In genomic region chr7:157009778-157010587, GRCh38 we compare ENCODE assay signal across 8 cellular contexts. TPM values are rescaled to one million over a fixed set of nuclear protein-coding genes. Genes with fewer than 3 reads are reported as not detected.
A peak's percentile ranks its signal among the peaks of the same experiment; 100 is the strongest.
DNase-seq lines count a peak whose midpoint lies in the region; ATAC-seq and TF ChIP-seq lines count a peak whose summit lies in the region.

No MANE protein-coding gene starts in this region.

- H3K4me3 Mint-ChIP-seq in neural progenitor cell, result peak overlapping the region; percentile 52

- H4K20me1 ChIP-seq in neural progenitor cell (ENCODE audit: low read depth), result peaks cover 93% of the 10 kb centered on the region

- H3K4me3 ChIP-seq in breast epithelium (peak overlapping the region; percentile 23 to 77 (median 65)), neural progenitor cell (peak overlapping the region; percentile 57)

- peak overlapping the region; percentile 74 for H2AFZ ChIP-seq in neural progenitor cell (replicated peaks)

- no peak for TF ChIP-seq POLR2A in breast epithelium (IDR thresholded peaks at IDR 0.05)

- no peaks in the 10 kb centered on the region for H3K36me3 Mint-ChIP-seq in neural progenitor cell

- H3K27ac ChIP-seq in breast epithelium, result no peak overlapping the region
- no peak overlapping the region for H3K27ac ChIP-seq in neural progenitor cell

- no peak overlapping the region for H3K27ac Mint-ChIP-seq in neural progenitor cell

- no peaks in the 10 kb centered on the region for H3K79me2 ChIP-seq in neural progenitor cell (ENCODE audit: low read depth)

- ATAC-seq in GM19438 (IDR thresholded peaks at IDR 0.05; ENCODE audit: low read depth, unreplicated experiment) (peak; percentile 18), HG03432 (IDR thresholded peaks at IDR 0.05; ENCODE audit: unreplicated experiment) (peak; percentile 26)

- peaks cover 0 to 5% of the 10 kb centered on the region in 2 donors for H3K4me1 ChIP-seq in breast epithelium
- H3K4me1 ChIP-seq in neural progenitor cell, result peaks cover 14% of the 10 kb centered on the region

- H3K4me2 ChIP-seq in neural progenitor cell, result peak overlapping the region; percentile 94

- no peaks in the 10 kb centered on the region for H3K36me3 ChIP-seq in breast epithelium
- H3K36me3 ChIP-seq in neural progenitor cell, result no peaks in the 10 kb centered on the region

- no peaks in the 10 kb centered on the region for H3K9me3 Mint-ChIP-seq in neural progenitor cell

- peaks cover 77% of the 10 kb centered on the region for H3K27me3 Mint-ChIP-seq in neural progenitor cell (ENCODE audit: insufficient read depth, low read depth)

- H3K9ac ChIP-seq in neural progenitor cell, result no peak overlapping the region

- DNase-seq in COR-L47 (lab: John Stamatoyannopoulos, UW) (peak; percentile 44), breast epithelium (ENCODE audit: low spot score in 2 of 2) (no peak), neural progenitor cell (ENCODE audit: low spot score) (peak; percentile 65), globus pallidus (ENCODE audit: low spot score) (no peak), NCI-H82 (lab: John Stamatoyannopoulos, UW) (no peak)
- no peak for DNase-seq in activated CD4-positive, alpha-beta T cell treated with anti-CD3 and anti-CD28 coated beads for 4 hours

- TF ChIP-seq CTCF in breast epithelium (IDR thresholded peaks at IDR 0.05) (no peak), neural progenitor cell (IDR thresholded peaks at IDR 0.05) (no peak)

- H3F3A ChIP-seq in neural progenitor cell (ENCODE audit: low read depth), result peaks cover 24% of the 10 kb centered on the region

- H3K27me3 ChIP-seq in breast epithelium (peaks cover 0 to 91% of the 10 kb centered on the region in 2 donors), neural progenitor cell (peaks cover 98% of the 10 kb centered on the region)

- H3K4me1 Mint-ChIP-seq in neural progenitor cell, result peaks cover 6% of the 10 kb centered on the region

- intact Hi-C loops in breast epithelium (cut with DNase I; ENCODE audit: low total_unique reads), result no loop called here

- H3K9me3 ChIP-seq in breast epithelium, result no peaks in the 10 kb centered on the region
- no peaks in the 10 kb centered on the region for H3K9me3 ChIP-seq in neural progenitor cell (ENCODE audit: low read depth)

RNA-seq across cellular contexts. Expression of gene MNX1, which starts 0.5 kb away (rescaled TPM):
- total RNA-seq in breast epithelium (under 1 TPM in 2 of 3 donors, not detected in 1; 0.15 to 0.33 TPM), neural progenitor cell (ENCODE audit: low replicate concordance) (not detected in 2 replicates)

Comparison
In these comparisons a context has a peak if more than half of its experiments do, and no peak if none do; other contexts are left out.
1. DNase-seq: peak in COR-L47 (single experiment) and neural progenitor cell (single experiment); none in breast epithelium (0 of 2), globus pallidus (single experiment), NCI-H82 (single experiment) and activated CD4-positive, alpha-beta T cell treated with anti-CD3 and anti-CD28 coated beads for 4 hours (0 of 2).